ENCODE assay signal across 8 cellular contexts in the genomic region with DNA sequence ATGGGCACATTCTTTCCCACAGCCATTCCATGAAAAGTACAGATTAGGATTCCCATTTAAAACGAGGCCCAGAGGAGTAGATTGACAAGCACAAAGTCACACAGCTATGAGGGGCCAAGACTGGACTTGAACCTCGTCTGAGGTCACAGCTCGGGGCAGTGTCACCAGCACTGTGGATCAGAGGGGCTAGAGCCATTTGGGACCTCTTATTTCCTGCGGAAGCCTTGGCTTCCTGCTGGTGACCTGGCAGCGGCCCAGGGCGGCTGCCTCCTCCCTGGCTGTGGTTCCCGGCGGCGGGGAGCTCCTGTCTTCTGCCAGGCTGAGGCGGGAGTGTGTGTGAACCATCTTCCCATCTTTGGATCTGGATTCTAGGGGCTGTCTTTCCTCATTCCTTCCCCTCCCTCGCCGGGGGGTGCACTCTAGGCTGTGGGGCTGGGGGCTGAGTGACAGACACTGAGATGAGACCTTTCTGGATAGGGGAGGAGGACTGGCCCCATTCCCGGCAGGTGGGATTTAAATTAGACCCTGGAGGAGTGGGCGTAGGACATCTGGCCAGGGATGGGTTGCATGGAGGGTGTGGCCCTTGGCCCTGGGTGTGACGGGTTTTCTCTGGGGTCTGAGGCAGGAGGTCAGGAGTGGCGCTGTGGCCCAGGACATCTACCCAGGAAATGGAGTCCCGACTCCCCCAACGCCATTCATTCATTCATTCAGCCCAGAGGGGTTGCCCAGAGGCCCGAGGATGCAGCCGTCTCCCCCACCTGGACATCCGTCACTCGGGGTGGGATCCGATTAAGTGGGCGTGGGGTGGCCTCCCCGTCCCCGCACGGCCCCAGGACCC. TPM values are rescaled to one million over a fixed set of nuclear protein-coding genes. Genes with fewer than 3 reads are reported as not detected.
DNase-seq lines count a peak whose midpoint lies in the region; ATAC-seq, FAIRE-seq and TF ChIP-seq lines count a peak whose summit lies in the region.

No MANE protein-coding gene starts in this region.

- no peak for TF ChIP-seq POLR2A in HepG2 (IDR thresholded peaks at IDR 0.05; ENCODE audit: insufficient read depth in 1 of 2, low read depth in 2 of 2, low read length in 2 of 2)

- no peaks in the 10 kb centered on the region for H3K9me3 ChIP-seq in GM23248 (ENCODE audit: low read depth)
- no peaks in the 10 kb centered on the region for H3K9me3 ChIP-seq in HepG2 (ENCODE audit: low read length)

- TF ChIP-seq CTCF in RWPE1 (conservative IDR thresholded peaks at IDR 0.05; ENCODE audit: low read depth) (no peak), HepG2 (CRISPR knock-in tag; IDR thresholded peaks at IDR 0.05) (no peak)

- H3K4me1 ChIP-seq in GM23248 (ENCODE audit: insufficient read depth) (peaks cover 23% of the 10 kb centered on the region), HepG2 (ENCODE audit: insufficient read depth, low read length) (peaks cover 41% of the 10 kb centered on the region)

- no TSS peak for BruUV-seq in HepG2 (replicated peaks; lab: Mats Ljungman, UMichigan)

- no peaks in the 10 kb centered on the region for H3K36me3 ChIP-seq in GM23248 (ENCODE audit: low read depth)
- H3K36me3 ChIP-seq in HepG2 (replicated peaks in 1 of 2; ENCODE audit: control insufficient read depth in 1 of 2, insufficient read depth in 2 of 2, low read length in 2 of 2), result no peaks in the 10 kb centered on the region

- no peak for FAIRE-seq in HepG2 (lab: Jason Lieb, UNC)

- H3K4me3 ChIP-seq in GM23248 (peak overlapping the region; percentile 84), HepG2 (replicated peaks in 1 of 3; ENCODE audit: insufficient read depth in 1 of 3, low read depth in 2 of 3, low read length in 3 of 3) (peak overlapping the region; percentile 56 to 87 (median 65))

- H3K27me3 ChIP-seq in GM23248 (replicated peaks; ENCODE audit: insufficient read depth) (no peaks in the 10 kb centered on the region), HepG2 (ENCODE audit: control insufficient read depth in 1 of 2, insufficient read depth in 2 of 2, low read length in 2 of 2) (no peaks in the 10 kb centered on the region)

- POLR2A ChIA-PET in RWPE1 (lab: Yijun Ruan, JAX; ENCODE audit: low non-redundant PET) (no interaction called here), HepG2 (lab: Yijun Ruan, JAX) (no interaction called here)

- DNase-seq in CD1c-positive myeloid dendritic cell (ENCODE audit: extremely low spot score) (peak; percentile 24), GM23248 (peak; percentile 83), RWPE1 (ENCODE audit: low spot score) (no peak), cerebellar cortex (ENCODE audit: low spot score) (peak; percentile 33), HepG2 (ENCODE audit: low spot score) (no peak), stromal cell of bone marrow (ENCODE audit: low read depth) (peak; percentile 11), OCI-M2 (lab: John Stamatoyannopoulos, UW; ENCODE audit: unreplicated experiment) (no peak), SKM-1 (lab: John Stamatoyannopoulos, UW; ENCODE audit: unreplicated experiment) (no peak)

- WGBS in GM23248 (ENCODE audit: low coverage in 1 of 2, low lambda C conversion rate in 2 of 2, missing lambda C conversion rate in 2 of 2), 2 experiments, result 2 to 3% methylated on average over 25 of the region's 27 CpGs
- 14% methylated on average over 18 of the region's 27 CpGs for WGBS in HepG2 (ENCODE audit: low lambda C conversion rate)

- TF ChIP-seq EP300 in HepG2 (IDR thresholded peaks at IDR 0.05; ENCODE audit: low read depth in 2 of 2, low read length in 2 of 2), result no peak
- no peak for TF ChIP-seq EP300 in HepG2 (CRISPR knock-in tag; IDR thresholded peaks at IDR 0.05; ENCODE audit: borderline replicate concordance)

- peak overlapping the region; percentile 80 for H2AFZ ChIP-seq in GM23248
- no peak overlapping the region for H2AFZ ChIP-seq in HepG2 (ENCODE audit: low read length)

- CTCF ChIA-PET in RWPE1 (lab: Yijun Ruan, JAX) (interaction anchor here (1.1 kb wide), 1 partner anchor 35 kb away, joined by 4 read pairs; no protein-coding TSS in a partner anchor), HepG2 (lab: Yijun Ruan, JAX; ENCODE audit: low intra/inter-chr PET ratio, low total read pairs) (no interaction called here)

- H4K20me1 ChIP-seq in GM23248 (ENCODE audit: insufficient read depth) (no peaks in the 10 kb centered on the region), HepG2 (ENCODE audit: insufficient read depth, low read length) (no peaks in the 10 kb centered on the region)

- H3K4me2 ChIP-seq in GM23248 (ENCODE audit: unreplicated experiment) (peak overlapping the region; percentile 91), HepG2 (ENCODE audit: low read depth, low read length) (peak overlapping the region; percentile 99)

- no peak for ATAC-seq in HepG2

- H3K79me2 ChIP-seq in GM23248 (ENCODE audit: insufficient read depth) (peaks cover 7% of the 10 kb centered on the region; the same call in 1 of the 2 replicates), HepG2 (ENCODE audit: insufficient read depth, low read length) (no peaks in the 10 kb centered on the region)

- H3F3A ChIP-seq in GM23248 (ENCODE audit: insufficient read depth), result peaks cover 5% of the 10 kb centered on the region; the same call in 1 of the 2 replicates

- H3K9me2 ChIP-seq in GM23248 (ENCODE audit: insufficient read depth), result no peaks in the 10 kb centered on the region

- H3K9ac ChIP-seq in GM23248, result peak overlapping the region; percentile 67
- peak overlapping the region; percentile 70 for H3K9ac ChIP-seq in HepG2 (ENCODE audit: insufficient read depth, low read depth, low read length)

- intact Hi-C loops in HepG2 (cut with micrococcal nuclease; ENCODE audit: unreplicated experiment), result no loop called here

- TF ChIP-seq RAD21 in HepG2 (CRISPR knock-in tag; IDR thresholded peaks at IDR 0.05), result no peak

- in situ Hi-C loops in GM23248 (cut with MboI) (no loop called here), HepG2 (cut with HindIII; ENCODE audit: extremely low pct_ligation_motif_present, low pct_unique_long_range_greater_than_20kb) (no loop called here)

- H3K27ac ChIP-seq in GM23248 (no peak overlapping the region), RWPE1 (peak overlapping the region; percentile 69), HepG2 (ENCODE audit: extremely low read length, insufficient read depth, low read length) (no peak overlapping the region)

RNA-seq across cellular contexts. Expression of gene ATP13A2, which starts 0.9 kb away (rescaled TPM):
- 29.6 and 44.6 TPM in 2 replicates for total RNA-seq in GM23248 (2014; rRNA removed; shearing (Covaris generic))
- polyA plus RNA-seq in GM23248 (2016; fragmentation: Nextera tagmentation; extraction: Ambion mirVana) (30.5 and 32.4 TPM in 2 replicates), HepG2 (2011; rRNA removed) (13.2 and 20.1 TPM in 2 replicates)
- total RNA-seq in HepG2 (2016; rRNA removed; fragmentation: Illumina TruSeq; extraction: Trizol), result 14.4 and 16.2 TPM in 2 replicates
- total RNA-seq in HepG2 (2016; cell fraction: cytosol; rRNA removed; fragmentation: Illumina TruSeq; extraction: Trizol; ENCODE audit: low read depth), result 3.0 and 3.3 TPM in 2 replicates
- total RNA-seq in HepG2 (2016; cell fraction: insoluble cytoplasmic fraction; rRNA removed; fragmentation: Illumina TruSeq; extraction: Trizol), result 8.8 and 17.7 TPM in 2 replicates
- 9.8 and 12.1 TPM in 2 replicates for total RNA-seq in HepG2 (2016; cell fraction: membrane; rRNA removed; fragmentation: Illumina TruSeq; extraction: Trizol)
- 17.5 and 18.8 TPM in 2 replicates for total RNA-seq in HepG2 (2016; cell fraction: nucleus; rRNA removed; fragmentation: Illumina TruSeq; extraction: Trizol)
- polyA plus RNA-seq in HepG2 (2011; cell fraction: cytosol; rRNA removed), result 10.6 and 20.7 TPM in 2 replicates
- 55.3 TPM in 2 replicates for polyA plus RNA-seq in HepG2 (2011; cell fraction: nucleus; rRNA removed)
- polyA plus RNA-seq in HepG2 (2012), result 12.3 and 21.9 TPM in 2 replicates
- polyA plus RNA-seq in HepG2 (2016; cell fraction: cytosol; fragmentation: Illumina TruSeq; extraction: Trizol; ENCODE audit: low read depth), result 4.2 and 5.1 TPM in 2 replicates
- polyA plus RNA-seq in HepG2 (2016; cell fraction: insoluble cytoplasmic fraction; fragmentation: Illumina TruSeq; extraction: Trizol; ENCODE audit: low read depth), result 10.4 and 14.1 TPM in 2 replicates
- 8.9 and 9.5 TPM in 2 replicates for polyA plus RNA-seq in HepG2 (2016; cell fraction: membrane; fragmentation: Illumina TruSeq; extraction: Trizol; ENCODE audit: low read depth)
- polyA plus RNA-seq in HepG2 (2016; cell fraction: nucleus; fragmentation: Illumina TruSeq; extraction: Trizol; ENCODE audit: insufficient read depth, low read depth), result 30.5 and 36.7 TPM in 2 replicates
- polyA minus RNA-seq in HepG2 (2011; rRNA and poly(A)+ RNA removed; ENCODE audit: low replicate concordance), result 32.4 and 84.8 TPM in 2 replicates
- 26.9 and 31.8 TPM in 2 replicates for polyA minus RNA-seq in HepG2 (2011; cell fraction: cytosol; rRNA and poly(A)+ RNA removed)
- polyA minus RNA-seq in HepG2 (2011; cell fraction: nucleus; rRNA and poly(A)+ RNA removed), result 9.3 and 18.5 TPM in 2 replicates

RNA-seq across cellular contexts. Expression of gene MFAP2, which starts 30.4 kb away (rescaled TPM):
- total RNA-seq in GM23248 (2014; rRNA removed; shearing (Covaris generic)), result 164 and 189 TPM in 2 replicates
- polyA plus RNA-seq in GM23248 (2016; fragmentation: Nextera tagmentation; extraction: Ambion mirVana) (469 and 471 TPM in 2 replicates), HepG2 (2011; rRNA removed) (1.4 and 2.1 TPM in 2 replicates)
- 0.21 and 1.1 TPM in 2 replicates for total RNA-seq in HepG2 (2016; rRNA removed; fragmentation: Illumina TruSeq; extraction: Trizol)
- total RNA-seq in HepG2 (2016; cell fraction: cytosol; rRNA removed; fragmentation: Illumina TruSeq; extraction: Trizol; ENCODE audit: low read depth), result 0.40 and 0.62 TPM in 2 replicates
- total RNA-seq in HepG2 (2016; cell fraction: insoluble cytoplasmic fraction; rRNA removed; fragmentation: Illumina TruSeq; extraction: Trizol), result 0.27 and 0.93 TPM in 2 replicates
- 0.37 and 0.38 TPM in 2 replicates for total RNA-seq in HepG2 (2016; cell fraction: membrane; rRNA removed; fragmentation: Illumina TruSeq; extraction: Trizol)
- 0.66 and 1.8 TPM in 2 replicates for total RNA-seq in HepG2 (2016; cell fraction: nucleus; rRNA removed; fragmentation: Illumina TruSeq; extraction: Trizol)
- polyA plus RNA-seq in HepG2 (2011; cell fraction: cytosol; rRNA removed), result 1.5 and 1.8 TPM in 2 replicates
- polyA plus RNA-seq in HepG2 (2011; cell fraction: nucleus; rRNA removed), result 3.8 and 4.2 TPM in 2 replicates
- polyA plus RNA-seq in HepG2 (2012), result 1.1 and 1.6 TPM in 2 replicates
- 1.2 and 1.3 TPM in 2 replicates for polyA plus RNA-seq in HepG2 (2016; cell fraction: cytosol; fragmentation: Illumina TruSeq; extraction: Trizol; ENCODE audit: low read depth)
- 0.25 and 0.36 TPM in 2 replicates for polyA plus RNA-seq in HepG2 (2016; cell fraction: insoluble cytoplasmic fraction; fragmentation: Illumina TruSeq; extraction: Trizol; ENCODE audit: low read depth)
- 0.59 and 0.74 TPM in 2 replicates for polyA plus RNA-seq in HepG2 (2016; cell fraction: membrane; fragmentation: Illumina TruSeq; extraction: Trizol; ENCODE audit: low read depth)
- polyA plus RNA-seq in HepG2 (2016; cell fraction: nucleus; fragmentation: Illumina TruSeq; extraction: Trizol; ENCODE audit: insufficient read depth, low read depth), result 1.4 and 2.5 TPM in 2 replicates
- polyA minus RNA-seq in HepG2 (2011; rRNA and poly(A)+ RNA removed; ENCODE audit: low replicate concordance), result 1.7 TPM in 1 of 2 replicates, not detected in the other
- polyA minus RNA-seq in HepG2 (2011; cell fraction: cytosol; rRNA and poly(A)+ RNA removed), result 0.62 TPM in 1 of 2 replicates, not detected in the other
- polyA minus RNA-seq in HepG2 (2011; cell fraction: nucleus; rRNA and poly(A)+ RNA removed), result 1.4 TPM in 1 of 2 replicates, not detected in the other

RNA-seq across cellular contexts. Expression of gene SDHB, which starts 43.0 kb away (rescaled TPM):
- 84.1 and 126 TPM in 2 replicates for total RNA-seq in GM23248 (2014; rRNA removed; shearing (Covaris generic))
- polyA plus RNA-seq in GM23248 (2016; fragmentation: Nextera tagmentation; extraction: Ambion mirVana) (124 and 132 TPM in 2 replicates), HepG2 (2011; rRNA removed) (110 and 136 TPM in 2 replicates)
- 142 and 174 TPM in 2 replicates for total RNA-seq in HepG2 (2016; rRNA removed; fragmentation: Illumina TruSeq; extraction: Trizol)
- total RNA-seq in HepG2 (2016; cell fraction: cytosol; rRNA removed; fragmentation: Illumina TruSeq; extraction: Trizol; ENCODE audit: low read depth), result 51.4 and 55.9 TPM in 2 replicates
- 149 and 181 TPM in 2 replicates for total RNA-seq in HepG2 (2016; cell fraction: insoluble cytoplasmic fraction; rRNA removed; fragmentation: Illumina TruSeq; extraction: Trizol)
- 63.6 and 75.1 TPM in 2 replicates for total RNA-seq in HepG2 (2016; cell fraction: membrane; rRNA removed; fragmentation: Illumina TruSeq; extraction: Trizol)
- total RNA-seq in HepG2 (2016; cell fraction: nucleus; rRNA removed; fragmentation: Illumina TruSeq; extraction: Trizol), result 52.4 and 60.7 TPM in 2 replicates
- polyA plus RNA-seq in HepG2 (2011; cell fraction: cytosol; rRNA removed), result 90.5 and 93.2 TPM in 2 replicates
- polyA plus RNA-seq in HepG2 (2011; cell fraction: nucleus; rRNA removed), result 32.8 and 36.9 TPM in 2 replicates
- 57.3 and 68.1 TPM in 2 replicates for polyA plus RNA-seq in HepG2 (2012)
- polyA plus RNA-seq in HepG2 (2016; cell fraction: cytosol; fragmentation: Illumina TruSeq; extraction: Trizol; ENCODE audit: low read depth), result 39.4 and 46.4 TPM in 2 replicates
- 164 and 177 TPM in 2 replicates for polyA plus RNA-seq in HepG2 (2016; cell fraction: insoluble cytoplasmic fraction; fragmentation: Illumina TruSeq; extraction: Trizol; ENCODE audit: low read depth)
- 45.2 and 45.6 TPM in 2 replicates for polyA plus RNA-seq in HepG2 (2016; cell fraction: membrane; fragmentation: Illumina TruSeq; extraction: Trizol; ENCODE audit: low read depth)
- 71.0 and 75.4 TPM in 2 replicates for polyA plus RNA-seq in HepG2 (2016; cell fraction: nucleus; fragmentation: Illumina TruSeq; extraction: Trizol; ENCODE audit: insufficient read depth, low read depth)
- polyA minus RNA-seq in HepG2 (2011; rRNA and poly(A)+ RNA removed; ENCODE audit: low replicate concordance), result 49.9 and 135 TPM in 2 replicates
- 48.1 and 57.8 TPM in 2 replicates for polyA minus RNA-seq in HepG2 (2011; cell fraction: cytosol; rRNA and poly(A)+ RNA removed)
- polyA minus RNA-seq in HepG2 (2011; cell fraction: nucleus; rRNA and poly(A)+ RNA removed), result 35.9 and 50.1 TPM in 2 replicates

Comparison
In these comparisons a context has a peak if more than half of its experiments do, and no peak if none do; other contexts are left out.
1. DNase-seq: peak in CD1c-positive myeloid dendritic cell (single experiment), GM23248 (single experiment), cerebellar cortex (single experiment) and stromal cell of bone marrow (single experiment); none in RWPE1 (single experiment), HepG2 (single experiment), OCI-M2 (single experiment) and SKM-1 (single experiment).
2. RNA of gene MFAP2, which starts 30.4 kb away (total RNA-seq): 164 to 189 TPM in GM23248; 0.21 to 1.8 TPM in HepG2; every median in the first group is over 10 times any median in the second.